Comparison of ENCODE assay signal across 1 cellular context in genomic region chr17:45162022-45162687, GRCh38.
TF ChIP-seq lines count a peak whose summit lies in the region.

No MANE protein-coding gene starts in this region.

TF ChIP-seq in GM12878, 131 proteins besides CTCF, POLR2A, EP300 and RAD21:
- peak in 1 of 2 experiments; percentile 5; a peak in 1 of 4 replicates for TF ChIP-seq IKZF2 (IDR thresholded peaks at IDR 0.05)
- TF ChIP-seq YY1 (IDR thresholded peaks at IDR 0.05; ENCODE audit: low read depth, low read length): peak; percentile 87
- no peak for TF ChIP-seq TCF3 (IDR thresholded peaks at IDR 0.05; ENCODE audit: borderline replicate concordance, insufficient read depth, low read depth, low read length)
- TF ChIP-seq, protein P1, sequence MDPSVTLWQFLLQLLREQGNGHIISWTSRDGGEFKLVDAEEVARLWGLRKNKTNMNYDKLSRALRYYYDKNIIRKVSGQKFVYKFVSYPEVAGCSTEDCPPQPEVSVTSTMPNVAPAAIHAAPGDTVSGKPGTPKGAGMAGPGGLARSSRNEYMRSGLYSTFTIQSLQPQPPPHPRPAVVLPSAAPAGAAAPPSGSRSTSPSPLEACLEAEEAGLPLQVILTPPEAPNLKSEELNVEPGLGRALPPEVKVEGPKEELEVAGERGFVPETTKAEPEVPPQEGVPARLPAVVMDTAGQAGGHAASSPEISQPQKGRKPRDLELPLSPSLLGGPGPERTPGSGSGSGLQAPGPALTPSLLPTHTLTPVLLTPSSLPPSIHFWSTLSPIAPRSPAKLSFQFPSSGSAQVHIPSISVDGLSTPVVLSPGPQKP (IDR thresholded peaks at IDR 0.05; ENCODE audit: low read depth, low read length): 0 out of 2 replicates have a peak, but pooled peaks have one; percentile 4
- TF ChIP-seq ZNF217 (IDR thresholded peaks at IDR 0.05): no peak
- no peak for TF ChIP-seq EGR1 (IDR thresholded peaks at IDR 0.05; ENCODE audit: borderline replicate concordance in 1 of 2, low read depth in 2 of 2, low read length in 2 of 2)
- 0 out of 2 replicates have a peak, but pooled peaks have one; percentile 4 for TF ChIP-seq SMC3 (IDR thresholded peaks at IDR 0.05; ENCODE audit: borderline replicate concordance, low read length)
